ENCODE assay signal across 1 cellular context in the genomic region with DNA sequence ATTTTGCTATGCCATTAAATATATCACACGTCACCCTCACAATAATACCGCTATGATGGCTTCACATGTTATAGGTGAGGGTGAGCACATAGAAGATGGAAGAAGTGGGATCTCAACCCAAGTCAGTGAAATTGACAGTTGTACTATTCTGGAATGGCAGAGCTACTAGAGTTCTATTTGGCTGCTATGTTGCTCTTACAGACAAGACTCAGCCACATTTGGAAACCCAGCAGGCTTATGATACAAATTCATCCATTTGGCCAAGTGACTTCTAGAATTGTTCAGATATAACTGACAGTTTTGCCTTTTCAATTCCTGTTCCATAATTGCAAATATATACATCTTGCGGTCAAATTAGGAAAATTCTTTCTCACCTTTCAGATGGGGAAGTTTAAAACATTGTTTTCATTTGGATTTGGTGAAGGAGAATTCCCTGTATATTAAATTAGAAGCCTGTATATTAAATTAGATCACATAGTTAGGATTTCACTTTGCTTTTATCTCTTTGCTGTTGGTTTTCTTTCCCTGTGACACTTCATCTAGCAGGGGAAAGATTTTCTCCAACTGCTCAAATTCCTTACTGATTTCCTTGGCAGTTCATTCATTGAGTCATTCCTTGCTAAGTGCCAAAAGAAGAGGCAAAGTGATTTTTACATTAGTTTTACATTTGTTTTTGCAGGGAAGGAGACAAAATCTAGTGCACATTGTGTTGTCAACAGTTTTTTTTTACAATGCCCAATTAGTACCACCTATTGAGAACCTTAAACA.
TF ChIP-seq lines count a peak whose summit lies in the region.

No MANE protein-coding gene starts in this region.

TF ChIP-seq in GM23338, 12 proteins besides CTCF, POLR2A, EP300 and RAD21 (continued from another document):
- TF ChIP-seq, protein P1, sequence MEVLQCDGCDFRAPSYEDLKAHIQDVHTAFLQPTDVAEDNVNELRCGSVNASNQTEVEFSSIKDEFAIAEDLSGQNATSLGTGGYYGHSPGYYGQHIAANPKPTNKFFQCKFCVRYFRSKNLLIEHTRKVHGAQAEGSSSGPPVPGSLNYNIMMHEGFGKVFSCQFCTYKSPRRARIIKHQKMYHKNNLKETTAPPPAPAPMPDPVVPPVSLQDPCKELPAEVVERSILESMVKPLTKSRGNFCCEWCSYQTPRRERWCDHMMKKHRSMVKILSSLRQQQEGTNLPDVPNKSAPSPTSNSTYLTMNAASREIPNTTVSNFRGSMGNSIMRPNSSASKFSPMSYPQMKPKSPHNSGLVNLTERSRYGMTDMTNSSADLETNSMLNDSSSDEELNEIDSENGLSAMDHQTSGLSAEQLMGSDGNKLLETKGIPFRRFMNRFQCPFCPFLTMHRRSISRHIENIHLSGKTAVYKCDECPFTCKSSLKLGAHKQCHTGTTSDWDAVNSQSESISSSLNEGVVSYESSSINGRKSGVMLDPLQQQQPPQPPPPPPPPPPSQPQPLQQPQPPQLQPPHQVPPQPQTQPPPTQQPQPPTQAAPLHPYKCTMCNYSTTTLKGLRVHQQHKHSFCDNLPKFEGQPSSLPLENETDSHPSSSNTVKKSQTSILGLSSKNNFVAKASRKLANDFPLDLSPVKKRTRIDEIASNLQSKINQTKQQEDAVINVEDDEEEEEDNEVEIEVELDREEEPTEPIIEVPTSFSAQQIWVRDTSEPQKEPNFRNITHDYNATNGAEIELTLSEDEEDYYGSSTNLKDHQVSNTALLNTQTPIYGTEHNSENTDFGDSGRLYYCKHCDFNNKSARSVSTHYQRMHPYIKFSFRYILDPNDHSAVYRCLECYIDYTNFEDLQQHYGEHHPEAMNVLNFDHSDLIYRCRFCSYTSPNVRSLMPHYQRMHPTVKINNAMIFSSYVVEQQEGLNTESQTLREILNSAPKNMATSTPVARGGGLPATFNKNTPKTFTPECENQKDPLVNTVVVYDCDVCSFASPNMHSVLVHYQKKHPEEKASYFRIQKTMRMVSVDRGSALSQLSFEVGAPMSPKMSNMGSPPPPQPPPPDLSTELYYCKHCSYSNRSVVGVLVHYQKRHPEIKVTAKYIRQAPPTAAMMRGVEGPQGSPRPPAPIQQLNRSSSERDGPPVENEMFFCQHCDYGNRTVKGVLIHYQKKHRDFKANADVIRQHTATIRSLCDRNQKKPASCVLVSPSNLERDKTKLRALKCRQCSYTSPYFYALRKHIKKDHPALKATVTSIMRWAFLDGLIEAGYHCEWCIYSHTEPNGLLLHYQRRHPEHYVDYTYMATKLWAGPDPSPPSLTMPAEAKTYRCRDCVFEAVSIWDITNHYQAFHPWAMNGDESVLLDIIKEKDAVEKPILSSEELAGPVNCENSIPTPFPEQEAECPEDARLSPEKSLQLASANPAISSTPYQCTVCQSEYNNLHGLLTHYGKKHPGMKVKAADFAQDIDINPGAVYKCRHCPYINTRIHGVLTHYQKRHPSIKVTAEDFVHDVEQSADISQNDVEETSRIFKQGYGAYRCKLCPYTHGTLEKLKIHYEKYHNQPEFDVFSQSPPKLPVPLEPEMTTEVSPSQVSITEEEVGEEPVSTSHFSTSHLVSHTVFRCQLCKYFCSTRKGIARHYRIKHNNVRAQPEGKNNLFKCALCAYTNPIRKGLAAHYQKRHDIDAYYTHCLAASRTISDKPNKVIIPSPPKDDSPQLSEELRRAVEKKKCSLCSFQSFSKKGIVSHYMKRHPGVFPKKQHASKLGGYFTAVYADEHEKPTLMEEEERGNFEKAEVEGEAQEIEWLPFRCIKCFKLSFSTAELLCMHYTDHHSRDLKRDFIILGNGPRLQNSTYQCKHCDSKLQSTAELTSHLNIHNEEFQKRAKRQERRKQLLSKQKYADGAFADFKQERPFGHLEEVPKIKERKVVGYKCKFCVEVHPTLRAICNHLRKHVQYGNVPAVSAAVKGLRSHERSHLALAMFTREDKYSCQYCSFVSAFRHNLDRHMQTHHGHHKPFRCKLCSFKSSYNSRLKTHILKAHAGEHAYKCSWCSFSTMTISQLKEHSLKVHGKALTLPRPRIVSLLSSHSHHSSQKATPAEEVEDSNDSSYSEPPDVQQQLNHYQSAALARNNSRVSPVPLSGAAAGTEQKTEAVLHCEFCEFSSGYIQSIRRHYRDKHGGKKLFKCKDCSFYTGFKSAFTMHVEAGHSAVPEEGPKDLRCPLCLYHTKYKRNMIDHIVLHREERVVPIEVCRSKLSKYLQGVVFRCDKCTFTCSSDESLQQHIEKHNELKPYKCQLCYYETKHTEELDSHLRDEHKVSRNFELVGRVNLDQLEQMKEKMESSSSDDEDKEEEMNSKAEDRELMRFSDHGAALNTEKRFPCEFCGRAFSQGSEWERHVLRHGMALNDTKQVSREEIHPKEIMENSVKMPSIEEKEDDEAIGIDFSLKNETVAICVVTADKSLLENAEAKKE (CRISPR knock-in tag; IDR thresholded peaks at IDR 0.05), result no peak
- no peak for TF ChIP-seq ZNF114 (CRISPR knock-in tag; IDR thresholded peaks at IDR 0.05)
- no peak for TF ChIP-seq JUNB (IDR thresholded peaks at IDR 0.05; ENCODE audit: unreplicated experiment)
- no peak for TF ChIP-seq ZNF331 (CRISPR knock-in tag; IDR thresholded peaks at IDR 0.05; ENCODE audit: low read depth)
- TF ChIP-seq NANOG (IDR thresholded peaks at IDR 0.05; ENCODE audit: borderline replicate concordance), result no peak
- no peak for TF ChIP-seq EZH2phosphoT487 (IDR thresholded peaks at IDR 0.05; ENCODE audit: unreplicated experiment)
